26 cellular contexts compared by ENCODE assay signal in genomic region chr11:44277097-44278090, GRCh38. TPM values are rescaled to one million over a fixed set of nuclear protein-coding genes. Genes with fewer than 3 reads are reported as not detected.
"Had no signal": no experiment of that assay in that cellular context is flagged by ENCODE, and none has a peak within 500 bp of the region (broad histone marks: within the 10 kb centered on the region; RNA-seq: fewer than 3 reads in every experiment).

No MANE protein-coding gene starts in this region.

- H3K4me3 ChIP-seq: breast epithelium, coronary artery, lung, pancreas, transverse colon, uterus had no signal

- H3K9me3 ChIP-seq: breast epithelium, pancreas, transverse colon, uterus had no signal

- H3K27me3 ChIP-seq: breast epithelium, pancreas, transverse colon, uterus had no signal

- DNase-seq: activated CD4-positive, alpha-beta T cell treated with anti-CD3 and anti-CD28 coated beads, Interleukin-2, amount 10 ng/mL, durations not matched to agents 24 days and 14 days; activated CD8-positive, alpha-beta memory T cell treated with anti-CD3 and anti-CD28 coated beads, Interleukin-2, amount 10 ng/mL, durations not matched to agents 7 days and 5 days; activated CD8-positive, alpha-beta T cell treated with anti-CD3 and anti-CD28 coated beads for 36 hours; activated naive CD8-positive, alpha-beta T cell treated with anti-CD3 and anti-CD28 coated beads for 36 hours; activated T-cell treated with anti-CD3 and anti-CD28 coated beads for 4 hours; amniotic stem cell; foreskin keratinocyte; kidney; right cardiac atrium; small intestine; stimulated activated CD4-positive, alpha-beta T cell treated with anti-CD3 and anti-CD28 coated beads, Interleukin-15, amount 100 ng/mL, for 24 hours; transverse colon; uterus had no signal

- H3K4me1 ChIP-seq: breast epithelium, foreskin keratinocyte, pancreas, transverse colon, uterus had no signal

- ATAC-seq: activated CD4-positive, CD25-positive, alpha-beta regulatory T cell treated with anti-CD3 and anti-CD28 coated beads, Interleukin-2, amount 50 U/mL, for 24 hours; activated CD8-positive, alpha-beta memory T cell treated with anti-CD3 and anti-CD28 coated beads, Interleukin-2, amount 10 ng/mL, durations not matched to agents 7 days and 5 days; activated CD8-positive, alpha-beta T cell treated with anti-CD3 and anti-CD28 coated beads for 36 hours; foreskin keratinocyte; left lobe of liver; pancreas; stimulated activated memory B cell treated with anti-CD40 and anti-IgM and Interleukin-4, amounts not matched to agents 10 μg/mL and 1 μg/mL and 100 μg/mL, for 72 hours had no signal

- H3K36me3 ChIP-seq: breast epithelium, pancreas, transverse colon, uterus had no signal

- H3K27ac ChIP-seq: coronary artery, epithelial cell of prostate, foreskin keratinocyte, pancreas, transverse colon, uterus, VCaP had no signal

RNA-seq across cellular contexts. Expression of gene ALX4, which starts 32.5 kb away (rescaled TPM):
- total RNA-seq: activated CD4-positive, alpha-beta T cell treated with anti-CD3 and anti-CD28 coated beads, Interleukin-2, amount 10 ng/mL, durations not matched to agents 24 days and 14 days; activated CD8-positive, alpha-beta memory T cell treated with anti-CD3 and anti-CD28 coated beads, Interleukin-2, amount 10 ng/mL, durations not matched to agents 7 days and 5 days; activated CD8-positive, alpha-beta T cell treated with anti-CD3 and anti-CD28 coated beads for 36 hours; activated naive CD8-positive, alpha-beta T cell treated with anti-CD3 and anti-CD28 coated beads for 36 hours; activated T-helper 1 cell treated with anti-CD3 and anti-CD28 coated beads, Interleukin-12 subunit alpha, Interleukin-12 subunit beta, Interleukin-2, Interleukin-4 antibody, amounts not matched to agents 30 ng/mL and 10 ng/mL and 1 ng/mL, durations not matched to agents 14 hours and 24 hours and 36 hours; fibroblast of lung; foreskin keratinocyte; left lobe of liver; pulmonary artery endothelial cell; right cardiac atrium; T-helper 2 cell treated with Interferon-gamma antibody and Interleukin-4, amounts not matched to agents 100 ng/mL and 5 ng/mL, for 36 hours; transverse colon had no signal
- polyA plus RNA-seq: fibroblast of lung, foreskin keratinocyte, small intestine had no signal
